ENCODE assay signal across 9 cellular contexts in genomic region chr2:105801961-105802360, GRCh38. TPM values are rescaled to one million over a fixed set of nuclear protein-coding genes. Genes with fewer than 3 reads are reported as not detected.
A peak's percentile ranks its signal among the peaks of the same experiment; 100 is the strongest.
DNase-seq lines count a peak whose midpoint lies in the region; ATAC-seq and TF ChIP-seq lines count a peak whose summit lies in the region.
"Had no signal": no experiment of that assay in that cellular context is flagged by ENCODE, and none has a peak within 500 bp of the region (broad histone marks: within the 10 kb centered on the region; RNA-seq: fewer than 3 reads in every experiment).

No MANE protein-coding gene starts in this region.

- H3K4me3 ChIP-seq in CD8-positive, alpha-beta T cell (ENCODE audit: low read depth, low read length) = peak overlapping the region; percentile 9

- intact Hi-C loops in CD8-positive, alpha-beta T cell (cut with DNase I, micrococcal nuclease) = loop anchor here (2.0 to 10.0 kb wide), 5 partner anchors 13 to 295 kb away; no protein-coding TSS in a partner anchor
- intact Hi-C loops in activated B cell treated with CpG ODN at 0.5 μM for 24 hours (cut with micrococcal nuclease) = loop anchor here (1.0 to 5.0 kb wide), 8 partner anchors 8 to 390 kb away; partner anchors contain the start of gene UXS1

- no peak for DNase-seq in T-helper 2 cell treated with Interferon-gamma antibody and Interleukin-4, amounts not matched to agents 5 μg/mL and 100 μg/mL, for 36 hours (ENCODE audit: low spot score)
- DNase-seq in T-helper 2 cell (no peak), activated B cell treated with CpG ODN at 0.5 μM for 24 hours (no peak), naive B cell (no peak), erythroblast (lab: John Stamatoyannopoulos, UW) (no peak), UCSD-AML1 (lab: John Stamatoyannopoulos, UW; ENCODE audit: unreplicated experiment) (no peak)
- no peak for DNase-seq in CD8-positive, alpha-beta T cell
- DNase-seq: NCI-H2029 treated with DMSO at 0.1 percent for 48 hours had no signal

- H3K36me3 Mint-ChIP-seq in T-helper 2 cell treated with Interferon-gamma antibody and Interleukin-4, amounts not matched to agents 5 μg/mL and 100 μg/mL, for 36 hours (ENCODE audit: low read depth) = peaks cover 40% of the 10 kb centered on the region
- peaks cover 36% of the 10 kb centered on the region for H3K36me3 Mint-ChIP-seq in CD8-positive, alpha-beta T cell
- H3K36me3 Mint-ChIP-seq in activated B cell treated with CpG ODN at 0.5 μM for 24 hours (ENCODE audit: low read depth) (peaks cover 7% of the 10 kb centered on the region), naive B cell (peaks cover 9 to 16% of the 10 kb centered on the region in 2 donors)

- H3K27ac Mint-ChIP-seq in T-helper 2 cell treated with Interferon-gamma antibody and Interleukin-4, amounts not matched to agents 5 μg/mL and 100 μg/mL, for 36 hours = peak overlapping the region; percentile 83
- H3K27ac Mint-ChIP-seq in CD8-positive, alpha-beta T cell = peak overlapping the region; percentile 96
- peak overlapping the region; percentile 90 for H3K27ac Mint-ChIP-seq in activated B cell treated with CpG ODN at 0.5 μM for 24 hours
- peak overlapping the region; percentile 95 to 99 (median 98) for H3K27ac Mint-ChIP-seq in naive B cell

- no peak for TF ChIP-seq CTCF in CD8-positive, alpha-beta T cell (IDR thresholded peaks at IDR 0.05)
- no peak for TF ChIP-seq CTCF in activated B cell treated with CpG ODN at 0.5 μM for 24 hours (IDR thresholded peaks at IDR 0.05)

- H3K4me1 Mint-ChIP-seq in T-helper 2 cell treated with Interferon-gamma antibody and Interleukin-4, amounts not matched to agents 5 μg/mL and 100 μg/mL, for 36 hours (ENCODE audit: low read depth) = peaks cover 81% of the 10 kb centered on the region
- H3K4me1 Mint-ChIP-seq in CD8-positive, alpha-beta T cell (ENCODE audit: low read depth) = peaks cover 95% of the 10 kb centered on the region
- H3K4me1 Mint-ChIP-seq in activated B cell treated with CpG ODN at 0.5 μM for 24 hours = peaks cover 95% of the 10 kb centered on the region
- H3K4me1 Mint-ChIP-seq in naive B cell = peaks cover 72 to 99% (median 94%) of the 10 kb centered on the region in 3 donors

- TF ChIP-seq POLR2A in erythroblast (IDR thresholded peaks at IDR 0.05; ENCODE audit: low read length) = no peak

- H3K36me3 ChIP-seq in CD8-positive, alpha-beta T cell (ENCODE audit: insufficient read depth, low read length) = no peaks in the 10 kb centered on the region

- H3K27ac ChIP-seq in CD8-positive, alpha-beta T cell (ENCODE audit: low read depth, low read length) = peak overlapping the region; percentile 51

- peak overlapping the region; percentile 64 for H3K4me3 Mint-ChIP-seq in T-helper 2 cell treated with Interferon-gamma antibody and Interleukin-4, amounts not matched to agents 5 μg/mL and 100 μg/mL, for 36 hours
- peak overlapping the region; percentile 40 for H3K4me3 Mint-ChIP-seq in CD8-positive, alpha-beta T cell
- H3K4me3 Mint-ChIP-seq in activated B cell treated with CpG ODN at 0.5 μM for 24 hours = peak overlapping the region; percentile 65
- peak overlapping the region; percentile 60 to 90 (median 82) for H3K4me3 Mint-ChIP-seq in naive B cell

- H3K4me1 ChIP-seq in CD8-positive, alpha-beta T cell (ENCODE audit: insufficient read depth, low read length) = peaks cover 95% of the 10 kb centered on the region

- CTCF ChIA-PET in CD8-positive, alpha-beta T cell (lab: Charles Lee) = interaction anchor here (1.5 to 1.8 kb wide), 2 partner anchors 19 to 30 kb away, joined by 3 to 8 read pairs; no protein-coding TSS in a partner anchor
- CTCF ChIA-PET in activated B cell treated with CpG ODN at 0.5 μM for 24 hours (lab: Charles Lee) = no interaction called here

- no peaks in the 10 kb centered on the region for H3K9me3 Mint-ChIP-seq in T-helper 2 cell treated with Interferon-gamma antibody and Interleukin-4, amounts not matched to agents 5 μg/mL and 100 μg/mL, for 36 hours
- H3K9me3 Mint-ChIP-seq in CD8-positive, alpha-beta T cell = no peaks in the 10 kb centered on the region
- H3K9me3 Mint-ChIP-seq in activated B cell treated with CpG ODN at 0.5 μM for 24 hours (no peaks in the 10 kb centered on the region), naive B cell (peaks cover 0 to 5% (median 0%) of the 10 kb centered on the region in 7 donors)

- POLR2A ChIA-PET in CD8-positive, alpha-beta T cell (lab: Charles Lee) = no interaction called here
- POLR2A ChIA-PET in activated B cell treated with CpG ODN at 0.5 μM for 24 hours (lab: Charles Lee) = interaction anchor here (0.7 to 1.7 kb wide), 3 partner anchors 10 to 58 kb away, joined by 3 to 8 read pairs (median 6); no protein-coding TSS in a partner anchor

- no peaks in the 10 kb centered on the region for H3K27me3 ChIP-seq in CD8-positive, alpha-beta T cell (ENCODE audit: insufficient read depth, low read length)

- no peak for ATAC-seq in CD8-positive, alpha-beta T cell
- no peak for ATAC-seq in activated B cell treated with CpG ODN at 0.5 μM for 24 hours (ENCODE audit: low read depth)
- ATAC-seq in naive B cell (ENCODE audit: low read depth in 2 of 2) = no peak
- no peak for ATAC-seq in HG02884 (IDR thresholded peaks at IDR 0.05; ENCODE audit: unreplicated experiment)

- no peaks in the 10 kb centered on the region for H3K27me3 Mint-ChIP-seq in T-helper 2 cell treated with Interferon-gamma antibody and Interleukin-4, amounts not matched to agents 5 μg/mL and 100 μg/mL, for 36 hours (ENCODE audit: low read depth)
- no peaks in the 10 kb centered on the region for H3K27me3 Mint-ChIP-seq in CD8-positive, alpha-beta T cell (ENCODE audit: low read depth)
- H3K27me3 Mint-ChIP-seq in activated B cell treated with CpG ODN at 0.5 μM for 24 hours = no peaks in the 10 kb centered on the region
- no peaks in the 10 kb centered on the region for H3K27me3 Mint-ChIP-seq in naive B cell

- no peaks in the 10 kb centered on the region for H3K9me3 ChIP-seq in CD8-positive, alpha-beta T cell (ENCODE audit: low read length)

RNA-seq across cellular contexts. Expression of gene NCK2, which starts 57.2 kb away (rescaled TPM):
- total RNA-seq in CD8-positive, alpha-beta T cell = 10 to 100 TPM; 59.0 to 60.3 TPM
- 52.9 and 53.4 TPM in 2 replicates for total RNA-seq in activated B cell treated with CpG ODN at 0.5 μM for 24 hours
- 100 to 1,000 TPM in 1 of 6 donors, 10 to 100 TPM in 5; 70.7 to 108 (median 76.7) TPM for polyA plus RNA-seq in naive B cell (ENCODE audit: low read depth in 6 of 6)
